ENCODE assay signal across 14 cellular contexts in genomic region chr6:85401186-85402062, GRCh38. TPM values are rescaled to one million over a fixed set of nuclear protein-coding genes. Genes with fewer than 3 reads are reported as not detected.
A peak's percentile ranks its signal among the peaks of the same experiment; 100 is the strongest.
DNase-seq lines count a peak whose midpoint lies in the region; ATAC-seq, FAIRE-seq and TF ChIP-seq lines count a peak whose summit lies in the region.
"Had no signal": no experiment of that assay in that cellular context is flagged by ENCODE, and none has a peak within 500 bp of the region (broad histone marks: within the 10 kb centered on the region; RNA-seq: fewer than 3 reads in every experiment).

No MANE protein-coding gene starts in this region.

- peak overlapping the region; percentile 87 for H2AFZ ChIP-seq in Loucy (ENCODE audit: low read length)

- no peaks in the 10 kb centered on the region for H3K36me3 Mint-ChIP-seq in T-helper 1 cell treated with Interleukin-12 subunit alpha and Interleukin-12 subunit beta and Interleukin-4 antibody, amounts not matched to agents 30 μg/mL and 1 μg/mL, for 36 hours (ENCODE audit: low read depth)
- H3K36me3 Mint-ChIP-seq: activated naive CD4-positive, alpha-beta T cell treated with anti-CD3 and anti-CD28 coated beads, Interleukin-2, amount 50 U/mL, for 24 hours had no signal

- H3K4me1 ChIP-seq in Loucy (ENCODE audit: insufficient read depth, low read length, poor library complexity, severe bottlenecking), result peaks cover 53% of the 10 kb centered on the region
- peaks cover 57% of the 10 kb centered on the region for H3K4me1 ChIP-seq in skeletal muscle satellite cell (ENCODE audit: control insufficient read depth, insufficient read depth, low read length)

- peaks cover 44% of the 10 kb centered on the region for H3K4me1 Mint-ChIP-seq in T-helper 1 cell treated with Interleukin-12 subunit alpha and Interleukin-12 subunit beta and Interleukin-4 antibody, amounts not matched to agents 30 μg/mL and 1 μg/mL, for 36 hours (ENCODE audit: low read depth)

- no peak overlapping the region for H3K4me3 Mint-ChIP-seq in T-helper 1 cell treated with Interleukin-12 subunit alpha and Interleukin-12 subunit beta and Interleukin-4 antibody, amounts not matched to agents 30 μg/mL and 1 μg/mL, for 36 hours
- H3K4me3 Mint-ChIP-seq: activated naive CD4-positive, alpha-beta T cell treated with anti-CD3 and anti-CD28 coated beads, Interleukin-2, amount 50 U/mL, for 24 hours had no signal

- peak overlapping the region; percentile 34 for H3K27ac Mint-ChIP-seq in T-helper 1 cell treated with Interleukin-12 subunit alpha and Interleukin-12 subunit beta and Interleukin-4 antibody, amounts not matched to agents 30 μg/mL and 1 μg/mL, for 36 hours
- H3K27ac Mint-ChIP-seq: activated naive CD4-positive, alpha-beta T cell treated with anti-CD3 and anti-CD28 coated beads, Interleukin-2, amount 50 U/mL, for 24 hours had no signal

- H3K9ac ChIP-seq in Loucy (ENCODE audit: low read depth, low read length, poor library complexity, severe bottlenecking), result peak overlapping the region; percentile 56
- peak overlapping the region; percentile 84 for H3K9ac ChIP-seq in skeletal muscle satellite cell (ENCODE audit: low read depth, low read length)

- H3F3A ChIP-seq in Loucy (ENCODE audit: low read depth), result no peaks in the 10 kb centered on the region; the same call in 1 of the 2 replicates

- DNase-seq in T-helper 1 cell (no peak), RCC 7860 (ENCODE audit: low spot score) (no peak)
- DNase-seq: activated CD4-positive, alpha-beta T cell treated with anti-CD3 and anti-CD28 coated beads for 4 hours; colonic mucosa; DMS79 treated with DMSO at 0.1 percent for 48 hours; kidney glomerular epithelial cell; NCI-H82 had no signal

- no peaks in the 10 kb centered on the region for H3K79me2 ChIP-seq in Loucy (ENCODE audit: insufficient read depth, low read length)

- H3K36me3 ChIP-seq in Loucy (ENCODE audit: insufficient read depth, low read length), result no peaks in the 10 kb centered on the region
- H3K36me3 ChIP-seq in skeletal muscle satellite cell (ENCODE audit: insufficient read depth, low read length), result no peaks in the 10 kb centered on the region
- H3K36me3 ChIP-seq: colonic mucosa had no signal

- no peaks in the 10 kb centered on the region for H3K9me2 ChIP-seq in Loucy (replicated peaks; ENCODE audit: low read depth, low read length)

- H4K20me1 ChIP-seq in Loucy (ENCODE audit: insufficient read depth, low read length, poor library complexity, severe bottlenecking), result no peaks in the 10 kb centered on the region

- ATAC-seq in HG03354 (IDR thresholded peaks at IDR 0.05; ENCODE audit: poor library complexity, severe bottlenecking, unreplicated experiment) (no peak), GM19467 (IDR thresholded peaks at IDR 0.05; ENCODE audit: unreplicated experiment) (no peak)

- H3K27me3 ChIP-seq in Loucy (ENCODE audit: insufficient read depth, low read length, poor library complexity, severe bottlenecking) (no peaks in the 10 kb centered on the region), skeletal muscle satellite cell (ENCODE audit: control insufficient read depth, insufficient read depth, low read length) (no peaks in the 10 kb centered on the region)
- H3K27me3 ChIP-seq: colonic mucosa had no signal

- TF ChIP-seq CTCF in Loucy (conservative IDR thresholded peaks at IDR 0.05; ENCODE audit: low read length), result no peak

- FAIRE-seq in endometrium (lab: Jason Lieb, UNC) (peak; percentile 88), RCC 7860 (lab: Jason Lieb, UNC) (no peak)

- no peaks in the 10 kb centered on the region for H3K9me3 ChIP-seq in Loucy (ENCODE audit: insufficient read depth, low read depth, low read length)
- no peaks in the 10 kb centered on the region for H3K9me3 ChIP-seq in skeletal muscle satellite cell (replicated peaks; ENCODE audit: low read length)
- H3K9me3 ChIP-seq: colonic mucosa had no signal

- H3K4me2 ChIP-seq in Loucy (ENCODE audit: low read depth, low read length, poor library complexity, severe bottlenecking) (peak overlapping the region; percentile 72), skeletal muscle satellite cell (ENCODE audit: low read length) (no peak overlapping the region)

- H3K27me3 Mint-ChIP-seq in T-helper 1 cell treated with Interleukin-12 subunit alpha and Interleukin-12 subunit beta and Interleukin-4 antibody, amounts not matched to agents 30 μg/mL and 1 μg/mL, for 36 hours (ENCODE audit: low read depth), result no peaks in the 10 kb centered on the region
- H3K27me3 Mint-ChIP-seq: activated naive CD4-positive, alpha-beta T cell treated with anti-CD3 and anti-CD28 coated beads, Interleukin-2, amount 50 U/mL, for 24 hours had no signal

- H3K9me3 Mint-ChIP-seq in T-helper 1 cell treated with Interleukin-12 subunit alpha and Interleukin-12 subunit beta and Interleukin-4 antibody, amounts not matched to agents 30 μg/mL and 1 μg/mL, for 36 hours, result peaks cover 10% of the 10 kb centered on the region
- H3K9me3 Mint-ChIP-seq: activated naive CD4-positive, alpha-beta T cell treated with anti-CD3 and anti-CD28 coated beads, Interleukin-2, amount 50 U/mL, for 24 hours had no signal

- H3K4me3 ChIP-seq in Loucy (ENCODE audit: low read length, poor library complexity, severe bottlenecking) (peak overlapping the region; percentile 42), skeletal muscle satellite cell (ENCODE audit: low read length) (no peak overlapping the region)
- H3K4me3 ChIP-seq: colonic mucosa had no signal

RNA-seq across cellular contexts. Expression of gene NT5E, which starts 48.5 kb away (rescaled TPM):
- 342 and 377 TPM in 2 replicates for total RNA-seq in skeletal muscle satellite cell (2012; rRNA removed)
